ENCODE assay signal across 8 cellular contexts in the genomic region with DNA sequence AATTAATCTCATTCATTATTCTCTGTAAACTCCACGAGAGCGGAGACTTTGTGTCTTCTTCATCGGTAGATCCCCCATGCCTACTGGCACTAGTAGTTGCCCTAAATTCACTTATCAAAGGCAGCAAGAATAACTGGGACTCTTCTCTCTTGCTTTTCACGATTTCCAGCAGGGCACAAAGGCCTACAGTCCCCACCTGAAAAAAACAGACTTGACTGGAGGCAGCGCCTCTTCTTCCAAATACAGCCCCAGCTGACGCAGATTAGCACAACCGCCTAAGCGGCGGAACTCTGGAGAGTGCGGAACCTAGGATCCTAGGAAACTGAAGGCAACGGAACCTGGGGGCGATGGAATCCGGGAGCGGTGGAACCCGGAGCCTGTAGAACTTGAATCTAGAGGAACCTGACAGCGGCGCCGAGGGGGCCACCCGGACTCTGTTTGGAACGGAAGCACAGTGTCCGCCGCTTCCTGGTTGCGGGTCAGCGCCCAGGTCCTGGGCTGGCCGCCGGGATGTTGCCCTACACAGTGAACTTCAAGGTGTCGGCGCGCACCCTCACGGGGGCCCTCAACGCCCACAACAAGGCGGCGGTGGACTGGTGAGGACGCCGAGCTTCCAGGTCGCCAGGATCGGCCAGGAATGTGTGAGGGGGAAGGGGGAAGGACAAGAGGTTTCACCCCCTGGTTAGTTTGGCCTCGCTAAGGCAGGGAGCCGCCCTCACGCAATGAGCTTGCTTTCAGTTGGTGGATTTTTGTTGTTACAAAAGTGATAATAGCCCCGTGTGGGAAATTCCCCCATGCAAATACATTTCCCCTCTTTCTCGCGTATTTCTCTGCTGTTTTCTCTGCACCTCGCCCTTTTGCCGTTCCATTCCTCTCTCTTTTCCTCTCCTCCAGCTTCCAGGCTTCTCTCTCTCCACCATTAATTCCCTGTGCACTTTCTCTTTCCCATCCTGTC. TPM values are rescaled to one million over a fixed set of nuclear protein-coding genes. Genes with fewer than 3 reads are reported as not detected.
DNase-seq lines count a peak whose midpoint lies in the region; ATAC-seq and TF ChIP-seq lines count a peak whose summit lies in the region.

A gene with protein sequence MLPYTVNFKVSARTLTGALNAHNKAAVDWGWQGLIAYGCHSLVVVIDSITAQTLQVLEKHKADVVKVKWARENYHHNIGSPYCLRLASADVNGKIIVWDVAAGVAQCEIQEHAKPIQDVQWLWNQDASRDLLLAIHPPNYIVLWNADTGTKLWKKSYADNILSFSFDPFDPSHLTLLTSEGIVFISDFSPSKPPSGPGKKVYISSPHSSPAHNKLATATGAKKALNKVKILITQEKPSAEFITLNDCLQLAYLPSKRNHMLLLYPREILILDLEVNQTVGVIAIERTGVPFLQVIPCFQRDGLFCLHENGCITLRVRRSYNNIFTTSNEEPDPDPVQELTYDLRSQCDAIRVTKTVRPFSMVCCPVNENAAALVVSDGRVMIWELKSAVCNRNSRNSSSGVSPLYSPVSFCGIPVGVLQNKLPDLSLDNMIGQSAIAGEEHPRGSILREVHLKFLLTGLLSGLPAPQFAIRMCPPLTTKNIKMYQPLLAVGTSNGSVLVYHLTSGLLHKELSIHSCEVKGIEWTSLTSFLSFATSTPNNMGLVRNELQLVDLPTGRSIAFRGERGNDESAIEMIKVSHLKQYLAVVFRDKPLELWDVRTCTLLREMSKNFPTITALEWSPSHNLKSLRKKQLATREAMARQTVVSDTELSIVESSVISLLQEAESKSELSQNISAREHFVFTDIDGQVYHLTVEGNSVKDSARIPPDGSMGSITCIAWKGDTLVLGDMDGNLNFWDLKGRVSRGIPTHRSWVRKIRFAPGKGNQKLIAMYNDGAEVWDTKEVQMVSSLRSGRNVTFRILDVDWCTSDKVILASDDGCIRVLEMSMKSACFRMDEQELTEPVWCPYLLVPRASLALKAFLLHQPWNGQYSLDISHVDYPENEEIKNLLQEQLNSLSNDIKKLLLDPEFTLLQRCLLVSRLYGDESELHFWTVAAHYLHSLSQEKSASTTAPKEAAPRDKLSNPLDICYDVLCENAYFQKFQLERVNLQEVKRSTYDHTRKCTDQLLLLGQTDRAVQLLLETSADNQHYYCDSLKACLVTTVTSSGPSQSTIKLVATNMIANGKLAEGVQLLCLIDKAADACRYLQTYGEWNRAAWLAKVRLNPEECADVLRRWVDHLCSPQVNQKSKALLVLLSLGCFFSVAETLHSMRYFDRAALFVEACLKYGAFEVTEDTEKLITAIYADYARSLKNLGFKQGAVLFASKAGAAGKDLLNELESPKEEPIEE (plus strand): TSS at position 452 of the 955 bp plus-strand sequence. CDS start 59 bp downstream, at position 511.

- H3K27me3 ChIP-seq in Peyer's patch (no peaks in the 10 kb centered on the region), esophagus muscularis mucosa (no peaks in the 10 kb centered on the region), muscle layer of duodenum (ENCODE audit: low read depth, low read length) (no peaks in the 10 kb centered on the region)

- peak within 1 kb of the TSS; percentile 98 for H3K27ac Mint-ChIP-seq in activated T-cell treated with anti-CD3 and anti-CD28 coated beads, Interleukin-2, amount 50 U/mL, for 72 hours

- H3K27ac ChIP-seq in Peyer's patch (peak within 1 kb of the TSS; percentile 73 to 78 (median 76)), esophagus muscularis mucosa (replicated peaks in 1 of 4) (peak within 1 kb of the TSS; percentile 77 to 86 (median 82)), muscle layer of duodenum (ENCODE audit: low read length) (peak within 1 kb of the TSS; percentile 90)

- H3K36me3 Mint-ChIP-seq in activated T-cell treated with anti-CD3 and anti-CD28 coated beads, Interleukin-2, amount 50 U/mL, for 72 hours (ENCODE audit: insufficient read depth in 2 of 2) = peaks cover 10 to 16% of the 10 kb centered on the region in 2 donors

- ATAC-seq in GM21717 (IDR thresholded peaks at IDR 0.05; ENCODE audit: unreplicated experiment) = peak; percentile 97
- peak; percentile 94 to 98 for ATAC-seq in activated T-cell treated with anti-CD3 and anti-CD28 coated beads, Interleukin-2, amount 50 U/mL, for 72 hours (replicated peaks in 1 of 2)

- TF ChIP-seq CTCF in Peyer's patch (IDR thresholded peaks at IDR 0.05) (peak in 2 of 6 experiments; percentile 2 to 6), esophagus muscularis mucosa (IDR thresholded peaks at IDR 0.05) (no peak)

- H3K4me1 Mint-ChIP-seq in activated T-cell treated with anti-CD3 and anti-CD28 coated beads, Interleukin-2, amount 50 U/mL, for 72 hours (ENCODE audit: low read depth) = peaks cover 45% of the 10 kb centered on the region

- H3K36me3 ChIP-seq in Peyer's patch (peaks cover 0 to 12% (median 0%) of the 10 kb centered on the region in 3 donors), esophagus muscularis mucosa (peaks cover 0 to 25% (median 13%) of the 10 kb centered on the region in 4 donors), muscle layer of duodenum (ENCODE audit: control insufficient read depth in 1 of 2, insufficient read depth in 2 of 2, low read length in 2 of 2) (peaks cover 6 to 11% of the 10 kb centered on the region in 2 donors)

- H3K4me3 Mint-ChIP-seq in activated T-cell treated with anti-CD3 and anti-CD28 coated beads, Interleukin-2, amount 50 U/mL, for 72 hours = peak within 1 kb of the TSS; percentile 94 to 95

- H3K27me3 Mint-ChIP-seq in activated T-cell treated with anti-CD3 and anti-CD28 coated beads, Interleukin-2, amount 50 U/mL, for 72 hours (ENCODE audit: low read depth) = no peaks in the 10 kb centered on the region

- no peaks in the 10 kb centered on the region for H3K9me3 ChIP-seq in Peyer's patch
- no peaks in the 10 kb centered on the region for H3K9me3 ChIP-seq in esophagus muscularis mucosa
- no peaks in the 10 kb centered on the region for H3K9me3 ChIP-seq in muscle layer of duodenum (ENCODE audit: control insufficient read depth in 1 of 2, low read length in 2 of 2)

- peaks cover 1 to 3% of the 10 kb centered on the region in 2 donors for H3K9me3 Mint-ChIP-seq in activated T-cell treated with anti-CD3 and anti-CD28 coated beads, Interleukin-2, amount 50 U/mL, for 72 hours

- TF ChIP-seq EP300 in esophagus muscularis mucosa (IDR thresholded peaks at IDR 0.05) = no peak

- H3K4me1 ChIP-seq in Peyer's patch (peaks cover 0 to 19% (median 2%) of the 10 kb centered on the region in 4 donors), esophagus muscularis mucosa (peaks cover 18 to 27% (median 27%) of the 10 kb centered on the region in 4 donors), muscle layer of duodenum (ENCODE audit: control insufficient read depth in 1 of 2, insufficient read depth in 2 of 2, low read length in 2 of 2) (peaks cover 10 to 20% of the 10 kb centered on the region in 2 donors)

- H3K4me3 ChIP-seq in Jurkat, Clone E6-1 (ENCODE audit: low read length) = peak within 1 kb of the TSS; percentile 84
- H3K4me3 ChIP-seq in Peyer's patch (peak within 1 kb of the TSS; percentile 57 to 86 (median 66)), esophagus muscularis mucosa (peak within 1 kb of the TSS; percentile 70 to 79 (median 72)), muscle layer of duodenum (ENCODE audit: low read depth in 1 of 2, low read length in 2 of 2) (peak within 1 kb of the TSS; percentile 87 to 99)

- intact Hi-C loops in esophagus muscularis mucosa (cut with DNase I) = no loop called here

- TF ChIP-seq POLR2A in Peyer's patch (IDR thresholded peaks at IDR 0.05) = peak; percentile 61 to 75
- TF ChIP-seq POLR2A in esophagus muscularis mucosa (IDR thresholded peaks at IDR 0.05; ENCODE audit: low read depth) = peak; percentile 53

- WGBS in esophagus muscularis mucosa = 5% methylated on average over 33 of the region's 45 CpGs

- peak; percentile 53 for DNase-seq in DMS79 (lab: John Stamatoyannopoulos, UW)
- peak; percentile 60 for DNase-seq in Jurkat, Clone E6-1 (ENCODE audit: low read depth, low spot score)
- peak; percentile 77 to 92 (median 89) for DNase-seq in Peyer's patch
- peak; percentile 77 to 83 for DNase-seq in activated T-cell treated with anti-CD3 and anti-CD28 coated beads, Interleukin-2, amount 50 U/mL, for 72 hours
- peak; percentile 97 for DNase-seq in esophagus muscularis mucosa (ENCODE audit: extremely low spot score)
- DNase-seq in stimulated activated CD8-positive, alpha-beta memory T cell treated with anti-CD3 and anti-CD28 coated beads, Interleukin-7, amount 100 ng/mL, for 24 hours (ENCODE audit: low read depth) = peak; percentile 57

RNA-seq across cellular contexts. Expression of the gene that starts here (rescaled TPM):
- 20.2 TPM for polyA plus RNA-seq in Jurkat, Clone E6-1 (2012; ENCODE audit: insufficient read depth, insufficient read length)
- 10 to 100 TPM; 42.1 to 65.1 (median 52.2) TPM for total RNA-seq in Peyer's patch
- 10 to 100 TPM; 71.1 to 77.9 TPM for total RNA-seq in activated T-cell treated with anti-CD3 and anti-CD28 coated beads, Interleukin-2, amount 50 U/mL, for 72 hours
- 10 to 100 TPM; 35.0 to 44.9 (median 35.7) TPM for total RNA-seq in esophagus muscularis mucosa

Comparison
In these comparisons a context has a peak if more than half of its experiments do, and no peak if none do; other contexts are left out.
1. Peak in every context shown above with its lines: DNase-seq, ATAC-seq, H3K4me3 ChIP-seq and H3K27ac ChIP-seq.